ENCODE assay signal across 23 cellular contexts in the genomic region with DNA sequence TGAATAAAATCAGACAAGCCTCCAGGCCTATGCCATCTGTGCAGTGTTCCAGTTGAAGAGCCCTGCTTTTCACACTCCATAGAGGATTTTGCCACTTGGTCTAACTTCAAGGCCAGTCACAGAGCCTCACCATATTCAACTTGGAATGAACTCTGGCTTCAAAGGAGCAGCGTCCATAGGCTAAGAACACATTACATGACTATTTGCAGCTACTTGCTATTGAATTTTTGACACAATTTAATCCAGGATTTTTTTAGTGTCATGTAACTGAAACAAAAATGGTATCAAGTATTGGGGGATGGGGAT. TPM values are rescaled to one million over a fixed set of nuclear protein-coding genes. Genes with fewer than 3 reads are reported as not detected.
DNase-seq lines count a peak whose midpoint lies in the region; ATAC-seq and TF ChIP-seq lines count a peak whose summit lies in the region.
"Had no signal": no experiment of that assay in that cellular context is flagged by ENCODE, and none has a peak within 500 bp of the region (broad histone marks: within the 10 kb centered on the region; RNA-seq: fewer than 3 reads in every experiment).

No MANE protein-coding gene starts in this region.

- H3K4me2 ChIP-seq in PC-9, result no peak overlapping the region

- no peak for ATAC-seq in CD4-positive, alpha-beta T cell (ENCODE audit: poor library complexity)
- ATAC-seq in activated CD8-positive, alpha-beta T cell treated with anti-CD3 and anti-CD28 coated beads, Interleukin-2, amount 10 ng/mL, durations not matched to agents 7 days and 5 days, result no peak
- no peak for ATAC-seq in natural killer cell
- ATAC-seq: foreskin keratinocyte had no signal

- H3K9me3 ChIP-seq in CD4-positive, alpha-beta T cell (ENCODE audit: control insufficient read depth, low read length), result peaks cover 20% of the 10 kb centered on the region
- no peaks in the 10 kb centered on the region for H3K9me3 ChIP-seq in PC-9 (ENCODE audit: insufficient read depth, low read depth)
- H3K9me3 ChIP-seq: BE2C had no signal

- H3K9me2 ChIP-seq in PC-9 (ENCODE audit: insufficient read depth), result no peaks in the 10 kb centered on the region

- POLR2A ChIA-PET in CD4-positive, alpha-beta T cell (lab: Charles Lee), result interaction anchor here (0.7 to 1.6 kb wide), 2 partner anchors 71 to 260 kb away, joined by 3 to 5 read pairs; partner anchors contain the start of gene GBP5
- POLR2A ChIA-PET in activated CD8-positive, alpha-beta T cell treated with anti-CD3 and anti-CD28 coated beads, Interleukin-2, amount 10 ng/mL, durations not matched to agents 7 days and 5 days (lab: Charles Lee), result no interaction called here
- POLR2A ChIA-PET in PC-9 (lab: Charles Lee; ENCODE audit: unreplicated experiment), result no interaction called here

- H3K27me3 ChIP-seq in CD4-positive, alpha-beta T cell (ENCODE audit: control insufficient read depth, insufficient read depth, low read length), result no peaks in the 10 kb centered on the region
- no peaks in the 10 kb centered on the region for H3K27me3 ChIP-seq in PC-9 (ENCODE audit: insufficient read depth, low read depth)
- H3K27me3 ChIP-seq: BE2C had no signal

- H3K36me3 ChIP-seq in PC-9 (ENCODE audit: low read depth), result no peaks in the 10 kb centered on the region
- H3K36me3 ChIP-seq: BE2C had no signal

- BruUV-seq in PC-9 (replicated peaks; lab: Mats Ljungman, UMichigan), result no TSS peak

- H2AFZ ChIP-seq in PC-9, result no peak overlapping the region

- no peak overlapping the region for H3K4me3 ChIP-seq in PC-9

- H3F3A ChIP-seq in PC-9 (ENCODE audit: insufficient read depth, low read depth), result no peaks in the 10 kb centered on the region

- H3K27ac Mint-ChIP-seq in T-helper 2 cell treated with Interferon-gamma antibody and Interleukin-4, amounts not matched to agents 5 μg/mL and 100 μg/mL, for 36 hours, result peak overlapping the region; percentile 1
- peak overlapping the region; percentile 89 for H3K27ac Mint-ChIP-seq in CD4-positive, alpha-beta T cell
- H3K27ac Mint-ChIP-seq in activated CD8-positive, alpha-beta T cell treated with anti-CD3 and anti-CD28 coated beads, Interleukin-2, amount 10 ng/mL, durations not matched to agents 7 days and 5 days, result peak overlapping the region; percentile 83
- peak overlapping the region; percentile 91 to 99 for H3K27ac Mint-ChIP-seq in natural killer cell
- H3K27ac Mint-ChIP-seq: nephron progenitor cell, type B pancreatic cell had no signal

- DNase-seq in T-helper 2 cell treated with Interferon-gamma antibody and Interleukin-4, amounts not matched to agents 5 μg/mL and 100 μg/mL, for 36 hours (ENCODE audit: low spot score), result no peak
- DNase-seq in T-helper 2 cell, result no peak
- DNase-seq in CD4-positive, alpha-beta T cell, result no peak
- no peak for DNase-seq in activated CD8-positive, alpha-beta T cell treated with anti-CD3 and anti-CD28 coated beads, Interleukin-2, amount 10 ng/mL, durations not matched to agents 7 days and 5 days
- DNase-seq in natural killer cell, result no peak
- DNase-seq in hypothalamus (lab: John Stamatoyannopoulos, UW), result no peak
- no peak for DNase-seq in NCI-H748 (lab: John Stamatoyannopoulos, UW; ENCODE audit: unreplicated experiment)
- no peak for DNase-seq in PC-9
- DNase-seq: activated CD4-positive, CD25-positive, alpha-beta regulatory T cell; BE2C; dermis blood vessel endothelial cell; DMS 273 treated with DMSO at 0.1 percent for 48 hours; foreskin keratinocyte; H7; hippocampal formation; mesenchymal stem cell; NCI-H524; nephron progenitor cell; SHP77 had no signal

- intact Hi-C loops in CD4-positive, alpha-beta T cell (cut with DNase I, micrococcal nuclease), result loop anchor here in 1 of 2 experiments (2.0 to 5.0 kb wide), 3 partner anchors 66 to 91 kb away; partner anchors contain the start of gene GBP2
- intact Hi-C loops in natural killer cell (cut with micrococcal nuclease) (no loop called here), PC-9 (cut with micrococcal nuclease; ENCODE audit: unreplicated experiment) (no loop called here)

- CTCF ChIA-PET in CD4-positive, alpha-beta T cell (lab: Charles Lee), result no interaction called here
- CTCF ChIA-PET in activated CD8-positive, alpha-beta T cell treated with anti-CD3 and anti-CD28 coated beads, Interleukin-2, amount 10 ng/mL, durations not matched to agents 7 days and 5 days (lab: Charles Lee), result no interaction called here
- CTCF ChIA-PET in PC-9 (lab: Charles Lee), result no interaction called here

- no peak overlapping the region for H3K27ac ChIP-seq in CD4-positive, alpha-beta T cell (ENCODE audit: low read depth, low read length)
- H3K27ac ChIP-seq in PC-9, result no peak overlapping the region
- H3K27ac ChIP-seq: foreskin keratinocyte had no signal

- peaks cover 26% of the 10 kb centered on the region for H3K36me3 Mint-ChIP-seq in T-helper 2 cell treated with Interferon-gamma antibody and Interleukin-4, amounts not matched to agents 5 μg/mL and 100 μg/mL, for 36 hours (ENCODE audit: low read depth)
- peaks cover 59% of the 10 kb centered on the region for H3K36me3 Mint-ChIP-seq in CD4-positive, alpha-beta T cell (ENCODE audit: low read depth)
- peaks cover 51% of the 10 kb centered on the region for H3K36me3 Mint-ChIP-seq in activated CD8-positive, alpha-beta T cell treated with anti-CD3 and anti-CD28 coated beads, Interleukin-2, amount 10 ng/mL, durations not matched to agents 7 days and 5 days (ENCODE audit: low read depth)
- peaks cover 11% of the 10 kb centered on the region for H3K36me3 Mint-ChIP-seq in natural killer cell
- H3K36me3 Mint-ChIP-seq: type B pancreatic cell had no signal

- H3K79me2 ChIP-seq in PC-9 (ENCODE audit: low read depth), result no peaks in the 10 kb centered on the region

- TF ChIP-seq CTCF in CD4-positive, alpha-beta T cell (IDR thresholded peaks at IDR 0.05), result no peak
- no peak for TF ChIP-seq CTCF in natural killer cell (IDR thresholded peaks at IDR 0.05)
- TF ChIP-seq CTCF in PC-9 (conservative IDR thresholded peaks at IDR 0.05), result no peak

- peak overlapping the region; percentile 69 for H3K4me3 Mint-ChIP-seq in T-helper 2 cell treated with Interferon-gamma antibody and Interleukin-4, amounts not matched to agents 5 μg/mL and 100 μg/mL, for 36 hours
- peak overlapping the region; percentile 63 for H3K4me3 Mint-ChIP-seq in CD4-positive, alpha-beta T cell
- H3K4me3 Mint-ChIP-seq in activated CD8-positive, alpha-beta T cell treated with anti-CD3 and anti-CD28 coated beads, Interleukin-2, amount 10 ng/mL, durations not matched to agents 7 days and 5 days, result no peak overlapping the region
- peak overlapping the region; percentile 89 for H3K4me3 Mint-ChIP-seq in natural killer cell
- H3K4me3 Mint-ChIP-seq: nephron progenitor cell, type B pancreatic cell had no signal

- no peaks in the 10 kb centered on the region for H3K27me3 Mint-ChIP-seq in T-helper 2 cell treated with Interferon-gamma antibody and Interleukin-4, amounts not matched to agents 5 μg/mL and 100 μg/mL, for 36 hours (ENCODE audit: low read depth)
- H3K27me3 Mint-ChIP-seq in CD4-positive, alpha-beta T cell, result no peaks in the 10 kb centered on the region
- no peaks in the 10 kb centered on the region for H3K27me3 Mint-ChIP-seq in activated CD8-positive, alpha-beta T cell treated with anti-CD3 and anti-CD28 coated beads, Interleukin-2, amount 10 ng/mL, durations not matched to agents 7 days and 5 days (ENCODE audit: low read depth)
- H3K27me3 Mint-ChIP-seq in natural killer cell (ENCODE audit: low read depth in 2 of 2), result no peaks in the 10 kb centered on the region

- no peaks in the 10 kb centered on the region for H3K4me1 ChIP-seq in PC-9 (replicated peaks; ENCODE audit: insufficient read depth)
- H3K4me1 ChIP-seq: BE2C, foreskin keratinocyte had no signal

- H4K20me1 ChIP-seq in PC-9 (ENCODE audit: insufficient read depth), result no peaks in the 10 kb centered on the region

- peaks cover 25% of the 10 kb centered on the region for H3K9me3 Mint-ChIP-seq in T-helper 2 cell treated with Interferon-gamma antibody and Interleukin-4, amounts not matched to agents 5 μg/mL and 100 μg/mL, for 36 hours
- H3K9me3 Mint-ChIP-seq in CD4-positive, alpha-beta T cell, result peaks cover 7% of the 10 kb centered on the region
- H3K9me3 Mint-ChIP-seq in activated CD8-positive, alpha-beta T cell treated with anti-CD3 and anti-CD28 coated beads, Interleukin-2, amount 10 ng/mL, durations not matched to agents 7 days and 5 days (ENCODE audit: insufficient read depth), result peaks cover 18% of the 10 kb centered on the region
- H3K9me3 Mint-ChIP-seq in natural killer cell, result peaks cover 6% of the 10 kb centered on the region in 2 donors
- H3K9me3 Mint-ChIP-seq: type B pancreatic cell had no signal

- H3K4me1 Mint-ChIP-seq in T-helper 2 cell treated with Interferon-gamma antibody and Interleukin-4, amounts not matched to agents 5 μg/mL and 100 μg/mL, for 36 hours (ENCODE audit: low read depth), result peaks cover 43% of the 10 kb centered on the region
- H3K4me1 Mint-ChIP-seq in CD4-positive, alpha-beta T cell (ENCODE audit: low read depth), result peaks cover 57% of the 10 kb centered on the region
- peaks cover 34% of the 10 kb centered on the region for H3K4me1 Mint-ChIP-seq in activated CD8-positive, alpha-beta T cell treated with anti-CD3 and anti-CD28 coated beads, Interleukin-2, amount 10 ng/mL, durations not matched to agents 7 days and 5 days (ENCODE audit: low read depth)
- H3K4me1 Mint-ChIP-seq in natural killer cell, result peaks cover 40 to 70% of the 10 kb centered on the region in 2 donors

RNA-seq across cellular contexts. Expression of gene GBP4, which starts 2.7 kb away (rescaled TPM):
- 10 to 100 TPM; 11.3 to 11.7 TPM for total RNA-seq in CD4-positive, alpha-beta T cell
- 10 to 100 TPM; 51.0 to 60.7 TPM for total RNA-seq in activated CD8-positive, alpha-beta T cell treated with anti-CD3 and anti-CD28 coated beads, Interleukin-2, amount 10 ng/mL, durations not matched to agents 7 days and 5 days
- total RNA-seq in natural killer cell (10 to 100 TPM; 39.1 to 62.1 (median 45.6) TPM), PC-9 (2021) (0.83 and 1.3 TPM in 2 replicates)

RNA-seq across cellular contexts. Expression of gene GBP7, which starts 25.6 kb away (rescaled TPM):
- total RNA-seq in CD4-positive, alpha-beta T cell, result not detected
- total RNA-seq in activated CD8-positive, alpha-beta T cell treated with anti-CD3 and anti-CD28 coated beads, Interleukin-2, amount 10 ng/mL, durations not matched to agents 7 days and 5 days, result under 1 TPM; 0.11 to 0.26 TPM
- total RNA-seq in natural killer cell (under 1 TPM in 1 of 3 donors, not detected in 2; 0.75 TPM), PC-9 (2021) (not detected in 2 replicates)
- total RNA-seq: A172, bronchial epithelial cell, dermis blood vessel endothelial cell, epithelial cell of proximal tubule, foreskin keratinocyte, H7 had no signal

Comparison
In these comparisons a context has a peak if more than half of its experiments do, and no peak if none do; other contexts are left out.
1. H3K27ac Mint-ChIP-seq: peak in every context shown above with its lines; median percentile 95 in natural killer cell; 89 in CD4-positive, alpha-beta T cell; 83 in activated CD8-positive, alpha-beta T cell treated with anti-CD3 and anti-CD28 coated beads, Interleukin-2, amount 10 ng/mL, durations not matched to agents 7 days and 5 days; 1 in T-helper 2 cell treated with Interferon-gamma antibody and Interleukin-4, amounts not matched to agents 5 μg/mL and 100 μg/mL, for 36 hours.